Comparison of ENCODE assay signal across 28 cellular contexts in genomic region chr3:32712506-32713055, GRCh38.
"Had no signal": no experiment of that assay in that cellular context is flagged by ENCODE, and none has a peak within 500 bp of the region (broad histone marks: within the 10 kb centered on the region; RNA-seq: fewer than 3 reads in every experiment).

No MANE protein-coding gene starts in this region.

- H3K4me1 Mint-ChIP-seq: brain had no signal

- H3K36me3 ChIP-seq: ovary had no signal

- DNase-seq: activated CD4-positive, alpha-beta memory T cell treated with anti-CD3 and anti-CD28 coated beads for 36 hours; activated CD4-positive, CD25-positive, alpha-beta regulatory T cell treated with anti-CD3 and anti-CD28 coated beads, Interleukin-2, amount 50 U/mL, for 72 hours; activated naive CD4-positive, alpha-beta T cell treated with Interleukin-2 at 50 U/mL for 16 hours; activated T-cell treated with anti-CD3 and anti-CD28 coated beads, Interleukin-2, amount 50 U/mL, for 4 hours; adrenal gland; dorsolateral prefrontal cortex; effector memory CD4-positive, alpha-beta T cell; kidney glomerular epithelial cell; left ventricle myocardium superior; ovary; retina; stimulated activated CD4-positive, alpha-beta T cell treated with anti-CD3 and anti-CD28 coated beads, Interleukin-12 subunit alpha, Interleukin-12 subunit beta, amount 100 ng/mL, for 4 hours; stimulated activated CD4-positive, alpha-beta T cell treated with anti-CD3 and anti-CD28 coated beads, Interleukin-4, amount 100 ng/mL, for 1 hour; stimulated activated naive CD8-positive, alpha-beta T cell treated with anti-CD3 and anti-CD28 coated beads, Interleukin-15, amount 100 ng/mL, for 72 hours; substantia nigra; T-helper 17 cell; T1000; WERI-Rb-1 had no signal

- H3K4me1 ChIP-seq: adrenal gland, ascending aorta, upper lobe of left lung had no signal

- H3K27me3 ChIP-seq: adrenal gland, ascending aorta, dorsolateral prefrontal cortex, ovary, upper lobe of left lung had no signal

- ATAC-seq: activated T-cell treated with anti-CD3 and anti-CD28 coated beads, Interleukin-2, amount 50 U/mL, for 4 hours; left ventricle myocardium superior; sciatic nerve; stimulated activated naive CD8-positive, alpha-beta T cell treated with anti-CD3 and anti-CD28 coated beads, Interleukin-15, amount 100 ng/mL, for 72 hours; T-helper 17 cell had no signal

- H3K4me3 ChIP-seq: adrenal gland, ascending aorta, coronary artery, dorsolateral prefrontal cortex, ovary, skin epidermis, upper lobe of left lung had no signal

- H3K27me3 Mint-ChIP-seq: activated CD4-positive, alpha-beta memory T cell treated with anti-CD3 and anti-CD28 coated beads for 36 hours; activated CD4-positive, alpha-beta T cell treated with anti-CD3 and anti-CD28 coated beads, Interleukin-2, amount 10 ng/mL, durations not matched to agents 24 days and 14 days; activated naive CD8-positive, alpha-beta T cell; brain; progenitor cell of endocrine pancreas; stimulated activated naive CD8-positive, alpha-beta T cell treated with anti-CD3 and anti-CD28 coated beads, Interleukin-15, amount 100 ng/mL, for 72 hours; T-helper 17 cell had no signal

- H3K4me3 Mint-ChIP-seq: activated CD4-positive, alpha-beta memory T cell treated with anti-CD3 and anti-CD28 coated beads for 36 hours; activated CD4-positive, alpha-beta T cell treated with anti-CD3 and anti-CD28 coated beads, Interleukin-2, amount 10 ng/mL, durations not matched to agents 24 days and 14 days; activated naive CD8-positive, alpha-beta T cell; activated T-cell treated with anti-CD3 and anti-CD28 coated beads, Interleukin-2, amount 50 U/mL, for 4 hours; brain; nephron; stimulated activated naive CD8-positive, alpha-beta T cell treated with anti-CD3 and anti-CD28 coated beads, Interleukin-15, amount 100 ng/mL, for 72 hours; T-helper 17 cell had no signal

- H3K9me3 ChIP-seq: adrenal gland, ascending aorta, ovary, upper lobe of left lung had no signal

- H3K27ac Mint-ChIP-seq: activated CD4-positive, alpha-beta memory T cell treated with anti-CD3 and anti-CD28 coated beads for 36 hours; activated CD4-positive, alpha-beta T cell treated with anti-CD3 and anti-CD28 coated beads, Interleukin-2, amount 10 ng/mL, durations not matched to agents 24 days and 14 days; activated naive CD8-positive, alpha-beta T cell; brain; nephron; progenitor cell of endocrine pancreas; stimulated activated naive CD8-positive, alpha-beta T cell treated with anti-CD3 and anti-CD28 coated beads, Interleukin-15, amount 100 ng/mL, for 72 hours had no signal

- H3K9me3 Mint-ChIP-seq: activated CD4-positive, alpha-beta memory T cell treated with anti-CD3 and anti-CD28 coated beads for 36 hours; activated CD4-positive, alpha-beta T cell treated with anti-CD3 and anti-CD28 coated beads, Interleukin-2, amount 10 ng/mL, durations not matched to agents 24 days and 14 days; activated T-cell treated with anti-CD3 and anti-CD28 coated beads, Interleukin-2, amount 50 U/mL, for 4 hours; brain; nephron; stimulated activated naive CD8-positive, alpha-beta T cell treated with anti-CD3 and anti-CD28 coated beads, Interleukin-15, amount 100 ng/mL, for 72 hours had no signal

- H3K27ac ChIP-seq: adrenal gland, ascending aorta, coronary artery, dorsolateral prefrontal cortex, ovary, skin epidermis, upper lobe of left lung, WERI-Rb-1 had no signal
